ENCODE assay signal across 11 cellular contexts in the genomic region with DNA sequence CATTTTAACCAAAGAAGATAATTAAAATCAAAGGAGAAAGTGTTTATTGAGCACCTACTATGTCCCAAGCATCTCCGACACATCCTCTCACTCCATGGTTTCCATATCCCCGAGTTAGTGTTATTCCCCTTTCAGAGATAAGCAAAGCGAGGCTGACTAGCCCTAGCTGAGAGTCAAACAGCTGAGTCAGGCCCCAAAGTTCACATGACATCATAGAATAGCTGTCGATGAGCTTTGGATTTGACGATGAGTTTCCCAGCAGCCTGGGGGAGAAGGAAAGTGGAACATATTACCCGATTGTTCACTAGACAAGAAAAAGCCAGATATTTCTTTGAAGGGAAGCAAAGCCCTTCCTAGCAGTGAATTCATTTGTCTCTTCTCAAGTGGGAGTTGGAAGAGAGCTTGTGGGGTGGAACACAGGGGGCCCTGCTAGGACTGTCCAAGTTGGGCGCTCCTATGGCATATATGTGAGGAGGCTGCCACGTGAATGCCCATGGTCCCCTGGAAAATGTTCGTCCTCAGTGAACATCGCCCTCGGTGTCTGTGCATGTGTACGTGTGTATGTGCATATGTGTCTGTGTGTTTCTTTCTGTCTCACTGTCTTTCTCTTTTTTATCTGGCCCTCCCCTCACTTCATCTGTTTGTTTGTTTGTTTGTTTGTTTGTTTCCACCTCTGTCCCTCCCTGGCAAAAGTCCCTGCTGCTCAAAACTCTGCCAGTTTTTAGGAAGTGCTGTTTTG. TPM values are rescaled to one million over a fixed set of nuclear protein-coding genes. Genes with fewer than 3 reads are reported as not detected.
DNase-seq lines count a peak whose midpoint lies in the region; ATAC-seq and TF ChIP-seq lines count a peak whose summit lies in the region.
"Had no signal": no experiment of that assay in that cellular context is flagged by ENCODE, and none has a peak within 500 bp of the region (broad histone marks: within the 10 kb centered on the region; RNA-seq: fewer than 3 reads in every experiment).

No MANE protein-coding gene starts in this region.

- H3K4me2 ChIP-seq in PC-3 (ENCODE audit: low read length) = peak overlapping the region; percentile 72

- peak overlapping the region; percentile 60 for H2AFZ ChIP-seq in PC-3 (ENCODE audit: low read length)

- no peaks in the 10 kb centered on the region for H4K20me1 ChIP-seq in PC-3 (ENCODE audit: low read length)

- peak overlapping the region; percentile 84 for H3K4me3 Mint-ChIP-seq in activated T-cell treated with anti-CD3 and anti-CD28 coated beads, Interleukin-2, amount 50 U/mL, for 24 hours
- peak overlapping the region; percentile 91 for H3K4me3 Mint-ChIP-seq in stimulated activated naive CD8-positive, alpha-beta T cell treated with anti-CD3 and anti-CD28 coated beads, Interleukin-15, Interleukin-2, amounts not matched to agents 100 ng/mL and 50 ng/mL, for 24 hours

- H3K27ac Mint-ChIP-seq in activated T-cell treated with anti-CD3 and anti-CD28 coated beads, Interleukin-2, amount 50 U/mL, for 24 hours = peak overlapping the region; percentile 98
- peak overlapping the region; percentile 99 for H3K27ac Mint-ChIP-seq in stimulated activated naive CD8-positive, alpha-beta T cell treated with anti-CD3 and anti-CD28 coated beads, Interleukin-15, Interleukin-2, amounts not matched to agents 100 ng/mL and 50 ng/mL, for 24 hours

- no peaks in the 10 kb centered on the region for H3K9me3 Mint-ChIP-seq in activated T-cell treated with anti-CD3 and anti-CD28 coated beads, Interleukin-2, amount 50 U/mL, for 24 hours
- no peaks in the 10 kb centered on the region for H3K9me3 Mint-ChIP-seq in stimulated activated naive CD8-positive, alpha-beta T cell treated with anti-CD3 and anti-CD28 coated beads, Interleukin-15, Interleukin-2, amounts not matched to agents 100 ng/mL and 50 ng/mL, for 24 hours

- no peak overlapping the region for H3K9ac ChIP-seq in PC-3 (ENCODE audit: low read length)
- peak overlapping the region in 1 of 2 donors; percentile 54 for H3K9ac ChIP-seq in duodenal mucosa (ENCODE audit: low read depth in 1 of 2, low read length in 2 of 2)

- no TSS peak for BruUV-seq in PC-3 (replicated peaks; lab: Mats Ljungman, UMichigan)

- no peaks in the 10 kb centered on the region for H3K79me2 ChIP-seq in PC-3 (ENCODE audit: low read length)

- H3K4me1 Mint-ChIP-seq in activated T-cell treated with anti-CD3 and anti-CD28 coated beads, Interleukin-2, amount 50 U/mL, for 24 hours (ENCODE audit: low read depth) = peaks cover 64% of the 10 kb centered on the region
- peaks cover 79% of the 10 kb centered on the region for H3K4me1 Mint-ChIP-seq in stimulated activated naive CD8-positive, alpha-beta T cell treated with anti-CD3 and anti-CD28 coated beads, Interleukin-15, Interleukin-2, amounts not matched to agents 100 ng/mL and 50 ng/mL, for 24 hours (ENCODE audit: low read depth)

- POLR2A ChIA-PET in PC-3 (lab: Charles Lee; ENCODE audit: unreplicated experiment) = no interaction called here

- no peak for TF ChIP-seq CTCF in PC-3 (conservative IDR thresholded peaks at IDR 0.05; ENCODE audit: low read depth, low read length)

- H3K27ac ChIP-seq in PC-3 (ENCODE audit: low read length) = no peak overlapping the region
- no peak overlapping the region for H3K27ac ChIP-seq in duodenal mucosa (ENCODE audit: low read depth, low read length)

- H3K4me3 ChIP-seq in PC-3 (ENCODE audit: low read length) (peak overlapping the region; percentile 47; the same call in 1 of the 2 replicates), duodenal mucosa (ENCODE audit: low read depth in 1 of 2, low read length in 2 of 2) (peak overlapping the region; percentile 60 to 67)

- H3K9me3 ChIP-seq in PC-3 (ENCODE audit: low read length) (no peaks in the 10 kb centered on the region), duodenal mucosa (ENCODE audit: control insufficient read depth in 1 of 2, low read length in 2 of 2) (no peaks in the 10 kb centered on the region)

- DNase-seq in activated T-cell treated with anti-CD3 and anti-CD28 coated beads, Interleukin-2, amount 50 U/mL, for 24 hours = no peak
- DNase-seq in activated T-cell treated with anti-CD3 and anti-CD28 coated beads for 4 hours = no peak
- no peak for DNase-seq in PC-3
- DNase-seq: ACHN, NCI-H1417 treated with DMSO at 0.1 percent for 48 hours had no signal

- CTCF ChIA-PET in PC-3 (lab: Charles Lee) = no interaction called here

- H3K9me2 ChIP-seq in PC-3 (replicated peaks; ENCODE audit: low read length) = no peaks in the 10 kb centered on the region

- no peaks in the 10 kb centered on the region for H3F3A ChIP-seq in PC-3 (ENCODE audit: low read length, unreplicated experiment)

- intact Hi-C loops in PC-3 (cut with micrococcal nuclease) = no loop called here

- H3K27me3 ChIP-seq in PC-3 (ENCODE audit: low read length) (no peaks in the 10 kb centered on the region), duodenal mucosa (ENCODE audit: control insufficient read depth in 1 of 2, insufficient read depth in 2 of 2, low read length in 2 of 2) (peaks cover 0 to 5% of the 10 kb centered on the region in 2 donors)

- peaks cover 10% of the 10 kb centered on the region for H3K4me1 ChIP-seq in PC-3 (ENCODE audit: insufficient read depth, low read length)
- H3K4me1 ChIP-seq in duodenal mucosa (ENCODE audit: control insufficient read depth in 1 of 2, insufficient read depth in 2 of 2, low read length in 2 of 2) = peaks cover 0 to 11% of the 10 kb centered on the region in 2 donors

- H3K36me3 ChIP-seq in PC-3 (ENCODE audit: low read depth, low read length) = no peaks in the 10 kb centered on the region
- peaks cover 0 to 3% of the 10 kb centered on the region in 2 donors for H3K36me3 ChIP-seq in duodenal mucosa (ENCODE audit: control insufficient read depth in 1 of 2, insufficient read depth in 2 of 2, low read length in 2 of 2)

- H3K27me3 Mint-ChIP-seq in activated T-cell treated with anti-CD3 and anti-CD28 coated beads, Interleukin-2, amount 50 U/mL, for 24 hours = no peaks in the 10 kb centered on the region
- H3K27me3 Mint-ChIP-seq in stimulated activated naive CD8-positive, alpha-beta T cell treated with anti-CD3 and anti-CD28 coated beads, Interleukin-15, Interleukin-2, amounts not matched to agents 100 ng/mL and 50 ng/mL, for 24 hours = no peaks in the 10 kb centered on the region

- H3K36me3 Mint-ChIP-seq in activated T-cell treated with anti-CD3 and anti-CD28 coated beads, Interleukin-2, amount 50 U/mL, for 24 hours (ENCODE audit: low read depth) = peaks cover 7% of the 10 kb centered on the region
- peaks cover 3% of the 10 kb centered on the region for H3K36me3 Mint-ChIP-seq in stimulated activated naive CD8-positive, alpha-beta T cell treated with anti-CD3 and anti-CD28 coated beads, Interleukin-15, Interleukin-2, amounts not matched to agents 100 ng/mL and 50 ng/mL, for 24 hours (ENCODE audit: low read depth)

- no peak for ATAC-seq in PC-3
- no peak for ATAC-seq in GM19395 (IDR thresholded peaks at IDR 0.05; ENCODE audit: unreplicated experiment)
- no peak for ATAC-seq in HG02870 (IDR thresholded peaks at IDR 0.05; ENCODE audit: unreplicated experiment)
- ATAC-seq in HG03442 (IDR thresholded peaks at IDR 0.05; ENCODE audit: unreplicated experiment) = no peak

RNA-seq across cellular contexts. Expression of a gene that starts 0.5 kb away (rescaled TPM):
- 1.9 and 4.6 TPM in 2 replicates for total RNA-seq in PC-3 (2014; rRNA removed)
- total RNA-seq: chondrocyte had no signal

RNA-seq across cellular contexts. Expression of a gene that starts 37.7 kb away (rescaled TPM):
- 50.5 and 54.5 TPM in 2 replicates for total RNA-seq in PC-3 (2014; rRNA removed)
